In the genomic region with DNA sequence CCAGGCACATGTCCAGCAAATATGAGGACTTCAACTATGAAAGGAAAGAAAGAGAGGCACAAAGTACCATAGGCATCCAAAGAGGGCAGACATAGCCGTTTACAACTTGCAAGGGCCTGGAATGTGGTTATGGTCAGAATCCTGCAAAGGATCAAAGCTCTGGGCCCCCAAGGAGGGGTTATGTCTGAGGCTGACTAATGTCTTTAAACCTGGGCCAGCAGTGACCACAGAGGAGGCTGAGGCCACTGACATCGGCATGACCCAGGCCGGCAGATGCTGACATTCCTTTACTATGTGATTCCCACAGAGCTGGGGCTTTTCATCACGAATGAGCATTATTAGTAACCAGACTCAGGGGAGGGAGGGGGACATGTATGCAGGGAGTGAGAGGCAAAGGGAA, we compare ENCODE assay signal across 20 cellular contexts.
A peak's percentile ranks its signal among the peaks of the same experiment; 100 is the strongest.
DNase-seq lines count a peak whose midpoint lies in the region; ATAC-seq and TF ChIP-seq lines count a peak whose summit lies in the region.
"Had no signal": no experiment of that assay in that cellular context is flagged by ENCODE, and none has a peak within 500 bp of the region (broad histone marks: within the 10 kb centered on the region; RNA-seq: fewer than 3 reads in every experiment).

No MANE protein-coding gene starts in this region.

- H3K27ac Mint-ChIP-seq in endodermal cell (peak overlapping the region; percentile 67), nephron progenitor cell (peak overlapping the region; percentile 21)

- CTCF ChIA-PET in PC-3 (lab: Charles Lee), result no interaction called here

- no peaks in the 10 kb centered on the region for H4K20me1 ChIP-seq in PC-3 (ENCODE audit: low read length)
- H4K20me1 ChIP-seq: BLaER1 had no signal

- POLR2A ChIA-PET in PC-3 (lab: Charles Lee; ENCODE audit: unreplicated experiment), result no interaction called here

- H3K9me3 ChIP-seq in endodermal cell (ENCODE audit: control insufficient read depth, low read length) (no peaks in the 10 kb centered on the region), PC-3 (ENCODE audit: low read length) (no peaks in the 10 kb centered on the region)
- H3K9me3 ChIP-seq: BLaER1, esophagus muscularis mucosa, transverse colon had no signal

- DNase-seq in AG10803 (ENCODE audit: low read depth) (peak; percentile 93), LoVo (ENCODE audit: low spot score) (peak; percentile 20), endodermal cell (no peak), nephron progenitor cell (no peak), activated gamma-delta T cell treated with Interleukin-2 at 50 U/mL for 16 hours (no peak), NCI-H524 treated with DMSO at 0.1 percent for 48 hours (lab: John Stamatoyannopoulos, UW) (no peak), PC-3 (no peak), NCI-H1417 (lab: John Stamatoyannopoulos, UW) (no peak)
- DNase-seq: activated CD8-positive, alpha-beta memory T cell treated with anti-CD3 and anti-CD28 coated beads for 24 hours; activated naive CD4-positive, alpha-beta T cell; DMS79; NCI-H187; NCI-H526 treated with DMSO at 0.1 percent for 48 hours; posterior cingulate gyrus; RPMI8226; stimulated activated CD4-positive, alpha-beta T cell treated with anti-CD3 and anti-CD28 coated beads, Interleukin-1b, Interleukin-23, amount 100 ng/mL, for 48 hours; transverse colon had no signal

- intact Hi-C loops in PC-3 (cut with micrococcal nuclease), result no loop called here

- H3F3A ChIP-seq in PC-3 (ENCODE audit: low read length, unreplicated experiment), result no peaks in the 10 kb centered on the region

- no peaks in the 10 kb centered on the region for H3K9me2 ChIP-seq in PC-3 (replicated peaks; ENCODE audit: low read length)

- H3K27ac ChIP-seq in endodermal cell (ENCODE audit: low read depth, low read length) (no peak overlapping the region), PC-3 (ENCODE audit: low read length) (no peak overlapping the region)
- H3K27ac ChIP-seq: BLaER1, esophagus muscularis mucosa, KMS-11 had no signal

- no peaks in the 10 kb centered on the region for H3K79me2 ChIP-seq in PC-3 (ENCODE audit: low read length)

- H3K9me3 Mint-ChIP-seq in endodermal cell, result no peaks in the 10 kb centered on the region
- no peaks in the 10 kb centered on the region for H3K9me3 Mint-ChIP-seq in nephron progenitor cell

- H3K36me3 ChIP-seq in endodermal cell (ENCODE audit: control insufficient read depth, insufficient read depth, low read length), result no peaks in the 10 kb centered on the region
- H3K36me3 ChIP-seq in PC-3 (ENCODE audit: low read depth, low read length), result no peaks in the 10 kb centered on the region
- H3K36me3 ChIP-seq: BLaER1, esophagus muscularis mucosa, transverse colon had no signal

- no TSS peak for BruUV-seq in PC-3 (replicated peaks; lab: Mats Ljungman, UMichigan)

- no peaks in the 10 kb centered on the region for H3K4me1 ChIP-seq in endodermal cell (ENCODE audit: control insufficient read depth, insufficient read depth, low read length)
- H3K4me1 ChIP-seq in PC-3 (ENCODE audit: insufficient read depth, low read length), result no peaks in the 10 kb centered on the region

- H3K36me3 Mint-ChIP-seq in endodermal cell (ENCODE audit: low read depth) (no peaks in the 10 kb centered on the region), nephron progenitor cell (ENCODE audit: low read depth) (no peaks in the 10 kb centered on the region)

- H3K27me3 Mint-ChIP-seq in endodermal cell (ENCODE audit: insufficient read depth) (no peaks in the 10 kb centered on the region), nephron progenitor cell (ENCODE audit: low read depth, poor library complexity) (peaks cover 10% of the 10 kb centered on the region)

- H3K27me3 ChIP-seq in endodermal cell (ENCODE audit: control insufficient read depth, insufficient read depth, low read length, poor library complexity, severe bottlenecking), result no peaks in the 10 kb centered on the region
- no peaks in the 10 kb centered on the region for H3K27me3 ChIP-seq in PC-3 (ENCODE audit: low read length)
- H3K27me3 ChIP-seq: BLaER1, esophagus muscularis mucosa, transverse colon had no signal

- H3K4me3 ChIP-seq in AG10803 (ENCODE audit: low read length), result no peak overlapping the region
- H3K4me3 ChIP-seq in endodermal cell (ENCODE audit: low read length), result no peak overlapping the region
- no peak overlapping the region for H3K4me3 ChIP-seq in PC-3 (ENCODE audit: low read length)
- H3K4me3 ChIP-seq: BLaER1, esophagus muscularis mucosa, transverse colon had no signal

- 71 to 81% methylated on average over 2 to 4 of the region's 4 CpGs for WGBS in endodermal cell (ENCODE audit: insufficient coverage in 1 of 2, insufficient read length in 1 of 2), 2 experiments

- H3K4me1 Mint-ChIP-seq in endodermal cell (peaks cover 3% of the 10 kb centered on the region), nephron progenitor cell (peaks cover 38% of the 10 kb centered on the region)

- ATAC-seq in PC-3, result no peak

- no peak overlapping the region for H3K4me2 ChIP-seq in PC-3 (ENCODE audit: low read length)
- H3K4me2 ChIP-seq: BLaER1, KMS-11 had no signal

- no peak overlapping the region for H2AFZ ChIP-seq in PC-3 (ENCODE audit: low read length)

- H3K9ac ChIP-seq in endodermal cell (ENCODE audit: extremely low read depth, low read length, poor library complexity, severe bottlenecking) (no peak overlapping the region), PC-3 (ENCODE audit: low read length) (no peak overlapping the region)
- H3K9ac ChIP-seq: BLaER1, KMS-11 had no signal

- TF ChIP-seq CTCF in AG10803 (conservative IDR thresholded peaks at IDR 0.05; ENCODE audit: low read length), result peak; percentile 29
- TF ChIP-seq CTCF in endodermal cell (conservative IDR thresholded peaks at IDR 0.05), result no peak
- TF ChIP-seq CTCF in nephron progenitor cell (IDR thresholded peaks at IDR 0.05), result no peak
- no peak for TF ChIP-seq CTCF in PC-3 (conservative IDR thresholded peaks at IDR 0.05; ENCODE audit: low read depth, low read length)

- H3K4me3 Mint-ChIP-seq in endodermal cell (no peak overlapping the region), nephron progenitor cell (no peak overlapping the region)

Comparison
In these comparisons a context has a peak if more than half of its experiments do, and no peak if none do; other contexts are left out.
1. DNase-seq: peak in AG10803 (single experiment) and LoVo (single experiment); none in endodermal cell (single experiment), nephron progenitor cell (single experiment), activated gamma-delta T cell treated with Interleukin-2 at 50 U/mL for 16 hours (single experiment), NCI-H524 treated with DMSO at 0.1 percent for 48 hours (single experiment), PC-3 (single experiment) and NCI-H1417 (0 of 3).